In the genomic region with DNA sequence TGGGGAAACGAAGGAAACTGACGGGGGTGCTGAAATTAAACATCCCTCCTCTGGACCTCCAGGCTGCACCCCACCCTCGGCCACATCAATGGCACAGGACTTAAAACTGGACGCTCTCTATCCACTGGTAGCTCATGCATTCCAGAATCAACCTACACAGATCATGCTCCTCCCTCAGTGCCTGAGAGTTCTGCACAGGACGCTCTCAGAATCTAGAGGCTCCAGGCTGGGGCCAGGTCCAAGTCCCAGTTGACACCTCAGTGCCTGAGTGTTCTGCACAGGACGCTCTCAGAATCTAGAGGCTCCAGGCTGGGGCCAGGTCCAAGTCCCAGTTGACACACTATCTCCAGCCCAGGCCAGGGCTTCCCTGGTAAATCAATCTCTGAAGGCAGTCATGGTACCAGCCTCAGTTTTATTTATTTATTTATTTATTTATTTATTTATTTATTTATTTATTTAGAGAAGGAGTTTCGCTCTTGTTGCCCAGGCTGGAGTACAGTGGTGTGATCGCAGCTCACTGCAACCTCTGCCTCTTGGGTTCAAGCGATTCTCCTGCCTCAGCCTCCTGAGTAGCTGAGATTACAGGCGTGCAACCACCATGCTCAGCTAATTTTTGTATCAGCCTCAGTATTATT, we compare ENCODE assay signal across 1 cellular context.
TF ChIP-seq lines count a peak whose summit lies in the region.

No MANE protein-coding gene starts in this region.

TF ChIP-seq in HEK293, 187 proteins besides CTCF, POLR2A, EP300 and RAD21 (continued from another document):
- TF ChIP-seq REST (tag by site-specific recombination; IDR thresholded peaks at IDR 0.05) (peak; percentile 45; the same call in 1 of the 2 replicates), ZNF202 (tag by site-specific recombination; IDR thresholded peaks at IDR 0.05; ENCODE audit: borderline replicate concordance) (0 out of 2 replicates have a peak, but pooled peaks have one; percentile 55), ZNF266 (tag by site-specific recombination; IDR thresholded peaks at IDR 0.05; ENCODE audit: low read depth) (peak; percentile 70; the same call in 1 of the 2 replicates), ZNF623 (tag by site-specific recombination; IDR thresholded peaks at IDR 0.05) (peak; percentile 68), ZNF140 (tag by site-specific recombination; IDR thresholded peaks at IDR 0.05) (peak; percentile 76; the same call in 1 of the 2 replicates), ZNF558 (tag by site-specific recombination; IDR thresholded peaks at IDR 0.05) (peak; percentile 60; the same call in 1 of the 2 replicates), ZNF426 (tag by site-specific recombination; IDR thresholded peaks at IDR 0.05) (peak; percentile 82), ZNF510 (tag by site-specific recombination; IDR thresholded peaks at IDR 0.05; ENCODE audit: insufficient replicate concordance) (peak; percentile 17), ZNF560 (tag by site-specific recombination; IDR thresholded peaks at IDR 0.05; ENCODE audit: borderline replicate concordance) (0 out of 2 replicates have a peak, but pooled peaks have one; percentile 35)
- TF ChIP-seq, protein P1, sequence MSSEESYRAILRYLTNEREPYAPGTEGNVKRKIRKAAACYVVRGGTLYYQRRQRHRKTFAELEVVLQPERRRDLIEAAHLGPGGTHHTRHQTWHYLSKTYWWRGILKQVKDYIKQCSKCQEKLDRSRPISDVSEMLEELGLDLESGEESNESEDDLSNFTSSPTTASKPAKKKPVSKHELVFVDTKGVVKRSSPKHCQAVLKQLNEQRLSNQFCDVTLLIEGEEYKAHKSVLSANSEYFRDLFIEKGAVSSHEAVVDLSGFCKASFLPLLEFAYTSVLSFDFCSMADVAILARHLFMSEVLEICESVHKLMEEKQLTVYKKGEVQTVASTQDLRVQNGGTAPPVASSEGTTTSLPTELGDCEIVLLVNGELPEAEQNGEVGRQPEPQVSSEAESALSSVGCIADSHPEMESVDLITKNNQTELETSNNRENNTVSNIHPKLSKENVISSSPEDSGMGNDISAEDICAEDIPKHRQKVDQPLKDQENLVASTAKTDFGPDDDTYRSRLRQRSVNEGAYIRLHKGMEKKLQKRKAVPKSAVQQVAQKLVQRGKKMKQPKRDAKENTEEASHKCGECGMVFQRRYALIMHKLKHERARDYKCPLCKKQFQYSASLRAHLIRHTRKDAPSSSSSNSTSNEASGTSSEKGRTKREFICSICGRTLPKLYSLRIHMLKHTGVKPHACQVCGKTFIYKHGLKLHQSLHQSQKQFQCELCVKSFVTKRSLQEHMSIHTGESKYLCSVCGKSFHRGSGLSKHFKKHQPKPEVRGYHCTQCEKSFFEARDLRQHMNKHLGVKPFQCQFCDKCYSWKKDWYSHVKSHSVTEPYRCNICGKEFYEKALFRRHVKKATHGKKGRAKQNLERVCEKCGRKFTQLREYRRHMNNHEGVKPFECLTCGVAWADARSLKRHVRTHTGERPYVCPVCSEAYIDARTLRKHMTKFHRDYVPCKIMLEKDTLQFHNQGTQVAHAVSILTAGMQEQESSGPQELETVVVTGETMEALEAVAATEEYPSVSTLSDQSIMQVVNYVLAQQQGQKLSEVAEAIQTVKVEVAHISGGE (tag by site-specific recombination; conservative IDR thresholded peaks at IDR 0.05; ENCODE audit: low read depth), result peak; percentile 70
- TF ChIP-seq, protein P2, sequence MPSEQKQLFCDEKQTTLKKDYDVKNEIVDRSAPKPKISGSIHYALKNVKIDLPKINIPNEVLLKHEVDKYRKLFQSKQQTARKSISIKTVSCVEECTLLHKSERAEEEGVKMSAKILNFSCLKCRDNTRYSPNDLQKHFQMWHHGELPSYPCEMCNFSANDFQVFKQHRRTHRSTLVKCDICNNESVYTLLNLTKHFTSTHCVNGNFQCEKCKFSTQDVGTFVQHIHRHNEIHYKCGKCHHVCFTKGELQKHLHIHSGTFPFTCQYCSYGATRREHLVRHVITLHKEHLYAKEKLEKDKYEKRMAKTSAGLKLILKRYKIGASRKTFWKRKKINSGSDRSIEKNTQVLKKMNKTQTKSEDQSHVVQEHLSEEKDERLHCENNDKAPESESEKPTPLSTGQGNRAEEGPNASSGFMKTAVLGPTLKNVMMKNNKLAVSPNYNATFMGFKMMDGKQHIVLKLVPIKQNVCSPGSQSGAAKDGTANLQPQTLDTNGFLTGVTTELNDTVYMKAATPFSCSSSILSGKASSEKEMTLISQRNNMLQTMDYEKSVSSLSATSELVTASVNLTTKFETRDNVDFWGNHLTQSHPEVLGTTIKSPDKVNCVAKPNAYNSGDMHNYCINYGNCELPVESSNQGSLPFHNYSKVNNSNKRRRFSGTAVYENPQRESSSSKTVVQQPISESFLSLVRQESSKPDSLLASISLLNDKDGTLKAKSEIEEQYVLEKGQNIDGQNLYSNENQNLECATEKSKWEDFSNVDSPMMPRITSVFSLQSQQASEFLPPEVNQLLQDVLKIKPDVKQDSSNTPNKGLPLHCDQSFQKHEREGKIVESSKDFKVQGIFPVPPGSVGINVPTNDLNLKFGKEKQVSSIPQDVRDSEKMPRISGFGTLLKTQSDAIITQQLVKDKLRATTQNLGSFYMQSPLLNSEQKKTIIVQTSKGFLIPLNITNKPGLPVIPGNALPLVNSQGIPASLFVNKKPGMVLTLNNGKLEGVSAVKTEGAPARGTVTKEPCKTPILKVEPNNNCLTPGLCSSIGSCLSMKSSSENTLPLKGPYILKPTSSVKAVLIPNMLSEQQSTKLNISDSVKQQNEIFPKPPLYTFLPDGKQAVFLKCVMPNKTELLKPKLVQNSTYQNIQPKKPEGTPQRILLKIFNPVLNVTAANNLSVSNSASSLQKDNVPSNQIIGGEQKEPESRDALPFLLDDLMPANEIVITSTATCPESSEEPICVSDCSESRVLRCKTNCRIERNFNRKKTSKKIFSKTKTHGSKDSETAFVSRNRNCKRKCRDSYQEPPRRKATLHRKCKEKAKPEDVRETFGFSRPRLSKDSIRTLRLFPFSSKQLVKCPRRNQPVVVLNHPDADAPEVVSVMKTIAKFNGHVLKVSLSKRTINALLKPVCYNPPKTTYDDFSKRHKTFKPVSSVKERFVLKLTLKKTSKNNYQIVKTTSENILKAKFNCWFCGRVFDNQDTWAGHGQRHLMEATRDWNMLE (tag by site-specific recombination; conservative IDR thresholded peaks at IDR 0.05; ENCODE audit: low read depth), result peak; percentile 84; the same call in 1 of the 2 replicates
